Comparison of ENCODE assay signal across 8 cellular contexts in the genomic region with DNA sequence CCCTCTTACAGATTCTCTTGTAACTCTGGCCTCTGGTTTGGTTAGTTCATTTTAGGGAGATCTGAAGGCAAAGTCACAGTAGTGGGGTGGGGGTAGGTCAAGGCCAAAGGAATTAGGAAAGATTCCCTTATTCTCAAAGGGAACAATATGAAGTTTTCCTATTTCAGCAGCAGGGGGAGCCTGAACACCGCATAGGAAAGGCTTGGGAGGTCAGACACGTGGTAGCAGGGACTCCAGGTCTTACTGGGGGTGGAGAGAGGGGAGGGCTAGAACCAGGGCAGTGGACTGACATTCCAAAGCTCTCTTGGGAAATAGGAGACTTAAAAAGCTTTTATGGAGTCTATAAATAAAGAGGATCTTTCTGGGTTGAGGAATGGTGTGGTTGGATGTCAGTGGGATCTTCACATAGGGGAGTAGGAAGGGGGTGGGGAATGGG. TPM values are rescaled to one million over a fixed set of nuclear protein-coding genes. Genes with fewer than 3 reads are reported as not detected.
DNase-seq lines count a peak whose midpoint lies in the region; ATAC-seq and TF ChIP-seq lines count a peak whose summit lies in the region.

No MANE protein-coding gene starts in this region.

- H3K27ac Mint-ChIP-seq in T-helper 2 cell treated with Interferon-gamma antibody and Interleukin-4, amounts not matched to agents 5 μg/mL and 100 μg/mL, for 36 hours = peak overlapping the region; percentile 100

- H3K36me3 ChIP-seq in breast epithelium (no peaks in the 10 kb centered on the region), iPS DF 6.9 (ENCODE audit: control insufficient read depth, insufficient read depth, low read length) (peaks cover 5% of the 10 kb centered on the region; the same call in 1 of the 2 replicates)

- DNase-seq in NCI-H187 (lab: John Stamatoyannopoulos, UW) (peak; percentile 18 to 64), NCI-H187 treated with DMSO at 0.1 percent for 48 hours (lab: John Stamatoyannopoulos, UW) (no peak), NCI-H2081 (lab: John Stamatoyannopoulos, UW) (peak; percentile 84 to 86), breast epithelium (ENCODE audit: low spot score in 2 of 2) (peak in 1 of 2 donors; percentile 78), iPS DF 6.9 (ENCODE audit: low read depth, low spot score) (peak; percentile 73), sciatic nerve (ENCODE audit: low spot score) (peak; percentile 78)
- peak; percentile 52 for DNase-seq in T-helper 2 cell treated with Interferon-gamma antibody and Interleukin-4, amounts not matched to agents 5 μg/mL and 100 μg/mL, for 36 hours (ENCODE audit: low spot score)

- H3K4me3 ChIP-seq in breast epithelium (peak overlapping the region in 2 of 3 donors; percentile 75 to 80), iPS DF 6.9 (ENCODE audit: low read length) (no peak overlapping the region)

- no peaks in the 10 kb centered on the region for H3K27me3 Mint-ChIP-seq in T-helper 2 cell treated with Interferon-gamma antibody and Interleukin-4, amounts not matched to agents 5 μg/mL and 100 μg/mL, for 36 hours (ENCODE audit: low read depth)

- H3K36me3 Mint-ChIP-seq in T-helper 2 cell treated with Interferon-gamma antibody and Interleukin-4, amounts not matched to agents 5 μg/mL and 100 μg/mL, for 36 hours (ENCODE audit: low read depth) = peaks cover 34% of the 10 kb centered on the region

- peak; percentile 81 to 91 (median 87) for TF ChIP-seq CTCF in breast epithelium (IDR thresholded peaks at IDR 0.05)

- peaks cover 5 to 8% of the 10 kb centered on the region in 2 donors for H3K4me1 ChIP-seq in breast epithelium
- peaks cover 2% of the 10 kb centered on the region; the same call in 1 of the 2 replicates for H3K4me1 ChIP-seq in iPS DF 6.9 (ENCODE audit: control insufficient read depth, insufficient read depth, low read length)

- H3K27ac ChIP-seq in breast epithelium (peak overlapping the region; percentile 96 to 98), iPS DF 6.9 (ENCODE audit: low read length) (no peak overlapping the region)

- ATAC-seq in sciatic nerve (peak; percentile 35), GM19467 (IDR thresholded peaks at IDR 0.05; ENCODE audit: unreplicated experiment) (no peak)

- H3K9me3 ChIP-seq in breast epithelium (no peaks in the 10 kb centered on the region), iPS DF 6.9 (ENCODE audit: control insufficient read depth, insufficient read depth, low read length) (no peaks in the 10 kb centered on the region)

- peak overlapping the region; percentile 99 for H3K4me3 Mint-ChIP-seq in T-helper 2 cell treated with Interferon-gamma antibody and Interleukin-4, amounts not matched to agents 5 μg/mL and 100 μg/mL, for 36 hours

- intact Hi-C loops in breast epithelium (cut with DNase I; ENCODE audit: low total_unique reads) (loop anchor here (2.0 kb wide), 1 partner anchor 349 kb away; a partner anchor contains a TSS), sciatic nerve (cut with DNase I) (no loop called here)

- WGBS in iPS DF 6.9 (ENCODE audit: insufficient coverage, insufficient read length) = no CpG with 5 or more reads among the region's 2 CpGs

- H3K27me3 ChIP-seq in breast epithelium (no peaks in the 10 kb centered on the region), iPS DF 6.9 (ENCODE audit: control insufficient read depth, insufficient read depth, low read length) (no peaks in the 10 kb centered on the region)

- peaks cover 32% of the 10 kb centered on the region for H3K4me1 Mint-ChIP-seq in T-helper 2 cell treated with Interferon-gamma antibody and Interleukin-4, amounts not matched to agents 5 μg/mL and 100 μg/mL, for 36 hours (ENCODE audit: low read depth)

- TF ChIP-seq POLR2A in breast epithelium (IDR thresholded peaks at IDR 0.05) = no peak

- no peaks in the 10 kb centered on the region for H3K9me3 Mint-ChIP-seq in T-helper 2 cell treated with Interferon-gamma antibody and Interleukin-4, amounts not matched to agents 5 μg/mL and 100 μg/mL, for 36 hours

RNA-seq across cellular contexts. Expression of a gene that starts 1.3 kb away (rescaled TPM):
- total RNA-seq in breast epithelium (1 to 10 TPM; 3.6 to 4.8 (median 4.7) TPM), sciatic nerve (9.0 TPM)

RNA-seq across cellular contexts. Expression of a gene that starts 2.9 kb away (rescaled TPM):
- 1,000 to 10,000 TPM; 3,675 to 5,580 (median 4,429) TPM for total RNA-seq in breast epithelium
- 2,818 TPM for total RNA-seq in sciatic nerve

RNA-seq across cellular contexts. Expression of a gene that starts 8.7 kb away (rescaled TPM):
- total RNA-seq in breast epithelium (100 to 1,000 TPM; 132 to 243 (median 146) TPM), sciatic nerve (85.9 TPM)

RNA-seq across cellular contexts. Expression of a gene that starts 15.0 kb away (rescaled TPM):
- total RNA-seq in breast epithelium (100 to 1,000 TPM in 2 of 3 donors, 10 to 100 TPM in 1; 94.4 to 134 (median 116) TPM), sciatic nerve (79.6 TPM)

RNA-seq across cellular contexts. Expression of a gene that starts 33.0 kb away (rescaled TPM):
- total RNA-seq in breast epithelium (10 to 100 TPM; 29.6 to 52.8 (median 43.2) TPM), sciatic nerve (40.0 TPM)
